Comparison of ENCODE assay signal across 20 cellular contexts in the genomic region with DNA sequence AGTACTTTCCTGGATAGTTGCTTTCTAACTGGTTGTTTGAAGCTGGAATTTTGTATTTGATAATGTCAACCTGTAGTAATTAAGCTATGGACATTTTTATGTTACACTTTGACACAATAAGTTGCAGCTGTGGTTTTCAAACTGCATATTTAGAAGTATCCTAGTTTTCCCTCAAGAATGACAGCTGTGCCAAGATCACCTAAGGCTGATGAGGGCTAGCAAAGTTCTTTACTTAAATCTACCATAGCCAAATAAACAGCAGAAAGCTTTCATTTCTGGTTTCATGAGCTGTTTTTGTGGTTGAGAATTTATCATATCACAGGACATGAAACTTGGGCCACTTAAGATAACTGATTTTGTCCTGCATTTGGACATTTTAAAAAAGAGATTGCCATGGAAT.
"Had no signal": no experiment of that assay in that cellular context is flagged by ENCODE, and none has a peak within 500 bp of the region (broad histone marks: within the 10 kb centered on the region; RNA-seq: fewer than 3 reads in every experiment).

No MANE protein-coding gene starts in this region.

- H3K27ac Mint-ChIP-seq: activated naive CD4-positive, alpha-beta T cell treated with anti-CD3 and anti-CD28 coated beads, Interleukin-2, amount 10 ng/mL, durations not matched to agents 7 days and 5 days; memory B cell; nephron; progenitor cell of endocrine pancreas had no signal

- H3K9me3 ChIP-seq: left ventricle myocardium inferior, right atrium auricular region, tibial nerve had no signal

- H3K27ac ChIP-seq: left ventricle myocardium inferior, right atrium auricular region, tibial nerve had no signal

- H3K27me3 ChIP-seq: right atrium auricular region, tibial nerve had no signal

- FAIRE-seq: TTC549 had no signal

- H3K4me3 ChIP-seq: left ventricle myocardium inferior, right atrium auricular region, skin epidermis, tibial nerve had no signal

- H3K4me3 Mint-ChIP-seq: activated naive CD4-positive, alpha-beta T cell treated with anti-CD3 and anti-CD28 coated beads, Interleukin-2, amount 10 ng/mL, durations not matched to agents 7 days and 5 days; memory B cell; nephron had no signal

- H3K9me3 Mint-ChIP-seq: activated CD4-positive, alpha-beta T cell treated with anti-CD3 and anti-CD28 coated beads, Interleukin-2, amount 10 ng/mL, durations not matched to agents 24 days and 14 days; activated naive CD4-positive, alpha-beta T cell treated with anti-CD3 and anti-CD28 coated beads, Interleukin-2, amount 10 ng/mL, durations not matched to agents 7 days and 5 days; memory B cell; nephron had no signal

- H3K36me3 Mint-ChIP-seq: activated naive CD4-positive, alpha-beta T cell treated with anti-CD3 and anti-CD28 coated beads, Interleukin-2, amount 10 ng/mL, durations not matched to agents 7 days and 5 days; memory B cell had no signal

- H3K27me3 Mint-ChIP-seq: progenitor cell of endocrine pancreas had no signal

- DNase-seq: activated CD4-positive, CD25-positive, alpha-beta regulatory T cell; activated naive CD4-positive, alpha-beta T cell treated with anti-CD3 and anti-CD28 coated beads, Interleukin-2, amount 10 ng/mL, durations not matched to agents 7 days and 5 days; central memory CD4-positive, alpha-beta T cell; effector memory CD4-positive, alpha-beta T cell; hippocampal formation; kidney; left ventricle myocardium inferior; occipital lobe; stimulated activated CD4-positive, alpha-beta T cell treated with anti-CD3 and anti-CD28 coated beads, Interleukin-4, amount 100 ng/mL, for 4 hours; stimulated activated CD8-positive, alpha-beta memory T cell treated with anti-CD3 and anti-CD28 coated beads, Interleukin-4, amount 100 ng/mL, for 48 hours; stimulated activated naive CD4-positive, alpha-beta T cell treated with Interleukin-2 at 50 U/mL for 16 hours; substantia nigra had no signal
